ENCODE assay signal across 17 cellular contexts in genomic region chr3:101179637-101180036, GRCh38.
A peak's percentile ranks its signal among the peaks of the same experiment; 100 is the strongest.
DNase-seq lines count a peak whose midpoint lies in the region; ATAC-seq and TF ChIP-seq lines count a peak whose summit lies in the region.
"Had no signal": no experiment of that assay in that cellular context is flagged by ENCODE, and none has a peak within 500 bp of the region (broad histone marks: within the 10 kb centered on the region; RNA-seq: fewer than 3 reads in every experiment).

No MANE protein-coding gene starts in this region.

- H3K36me3 Mint-ChIP-seq in immature natural killer cell: no peaks in the 10 kb centered on the region
- H3K36me3 Mint-ChIP-seq in CD14-positive monocyte: no peaks in the 10 kb centered on the region

- H3K4me1 ChIP-seq in right atrium auricular region: no peaks in the 10 kb centered on the region
- H3K4me1 ChIP-seq: Caco-2, gastroesophageal sphincter, parathyroid adenoma had no signal

- intact Hi-C loops in left ventricle myocardium superior (cut with micrococcal nuclease): no loop called here
- intact Hi-C loops in CD14-positive monocyte (cut with micrococcal nuclease): no loop called here

- no peak overlapping the region for H3K27ac ChIP-seq in right atrium auricular region
- H3K27ac ChIP-seq: gastroesophageal sphincter, HL-60, parathyroid adenoma had no signal

- peak; percentile 58 for ATAC-seq in left ventricle myocardium superior
- ATAC-seq: activated CD8-positive, alpha-beta T cell treated with anti-CD3 and anti-CD28 coated beads for 36 hours; gastroesophageal sphincter had no signal

- H3K9me3 ChIP-seq in right atrium auricular region: no peaks in the 10 kb centered on the region
- H3K9me3 ChIP-seq: Caco-2, gastroesophageal sphincter had no signal

- H3K4me3 Mint-ChIP-seq in immature natural killer cell (no peak overlapping the region), CD14-positive monocyte (no peak overlapping the region)
- H3K4me3 Mint-ChIP-seq: activated CD8-positive, alpha-beta T cell treated with anti-CD3 and anti-CD28 coated beads for 36 hours had no signal

- no peaks in the 10 kb centered on the region for H3K27me3 ChIP-seq in right atrium auricular region
- H3K27me3 ChIP-seq: gastroesophageal sphincter had no signal

- H3K4me1 Mint-ChIP-seq in immature natural killer cell (no peaks in the 10 kb centered on the region), CD14-positive monocyte (no peaks in the 10 kb centered on the region)

- H3K27me3 Mint-ChIP-seq in immature natural killer cell (ENCODE audit: low read depth in 3 of 3) (no peaks in the 10 kb centered on the region), CD14-positive monocyte (ENCODE audit: low read depth in 3 of 3) (peaks cover 0 to 2% (median under 1%) of the 10 kb centered on the region in 3 donors)

- peaks cover 0 to 3% (median 0%) of the 10 kb centered on the region in 6 donors for H3K9me3 Mint-ChIP-seq in immature natural killer cell
- H3K9me3 Mint-ChIP-seq in CD14-positive monocyte: peaks cover 1 to 8% (median 5%) of the 10 kb centered on the region in 7 donors

- DNase-seq in left ventricle myocardium superior: no peak
- no peak for DNase-seq in right atrium auricular region (ENCODE audit: low spot score)
- DNase-seq in dedifferentiated amniotic fluid mesenchymal stem cell (ENCODE audit: extremely low spot score): peak; percentile 19
- peak; percentile 58 for DNase-seq in islet precursor cell
- no peak for DNase-seq in immature natural killer cell
- no peak for DNase-seq in CD14-positive monocyte (ENCODE audit: low spot score)
- DNase-seq in anterior cingulate cortex (lab: John Stamatoyannopoulos, UW): no peak
- DNase-seq in medulla oblongata (ENCODE audit: extremely low spot score): no peak
- DNase-seq: activated CD8-positive, alpha-beta T cell treated with anti-CD3 and anti-CD28 coated beads for 36 hours; Caco-2; effector CD4-positive, alpha-beta T cell; Karpas-422; midbrain; NCI-H1436 treated with DMSO at 0.1 percent for 48 hours had no signal

- TF ChIP-seq CTCF in right atrium auricular region (IDR thresholded peaks at IDR 0.05): no peak
- no peak for TF ChIP-seq CTCF in CD14-positive monocyte (IDR thresholded peaks at IDR 0.05)

- H3K27ac Mint-ChIP-seq in immature natural killer cell: no peak overlapping the region
- no peak overlapping the region for H3K27ac Mint-ChIP-seq in CD14-positive monocyte
- H3K27ac Mint-ChIP-seq: activated CD8-positive, alpha-beta T cell treated with anti-CD3 and anti-CD28 coated beads for 36 hours had no signal

- no peaks in the 10 kb centered on the region for H3K36me3 ChIP-seq in right atrium auricular region
- H3K36me3 ChIP-seq: gastroesophageal sphincter had no signal

- no peak overlapping the region for H3K4me3 ChIP-seq in right atrium auricular region
- H3K4me3 ChIP-seq: gastroesophageal sphincter had no signal

Comparison
In these comparisons a context has a peak if more than half of its experiments do, and no peak if none do; other contexts are left out.
1. DNase-seq: peak in dedifferentiated amniotic fluid mesenchymal stem cell (single experiment) and islet precursor cell (single experiment); none in left ventricle myocardium superior (single experiment), right atrium auricular region (single experiment), immature natural killer cell (0 of 3), CD14-positive monocyte (single experiment), anterior cingulate cortex (0 of 58) and medulla oblongata (single experiment).